6 cellular contexts compared by ENCODE assay signal in genomic region chr16:88149663-88150062, GRCh38.
DNase-seq lines count a peak whose midpoint lies in the region; ATAC-seq, FAIRE-seq and TF ChIP-seq lines count a peak whose summit lies in the region.
"Not testable (repeated sequence)": the region's sequence is repeated elsewhere in the genome, so short reads cannot be mapped to it uniquely, and the experiment has no call there.

No MANE protein-coding gene starts in this region.

- not testable (repeated sequence) for TF ChIP-seq RAD21 in IMR-90 (IDR thresholded peaks at IDR 0.05; ENCODE audit: low read length); K562 (CRISPR knock-in tag; conservative IDR thresholded peaks at IDR 0.05 in 1 of 2, IDR thresholded peaks at IDR 0.05 in 1 of 2)

- not testable (repeated sequence) for H3K4me1 Mint-ChIP-seq in CD14-positive monocyte

- not testable (repeated sequence) for H2BK120ac ChIP-seq in IMR-90 (ENCODE audit: low read depth, low read length)

- POLR2A ChIA-PET in IMR-90 (lab: Charles Lee; ENCODE audit: unreplicated experiment); K562 (lab: Yijun Ruan, JAX): not testable (repeated sequence)

- H2AK9ac ChIP-seq in IMR-90 (replicated peaks; ENCODE audit: low read depth, low read length, poor library complexity): not testable (repeated sequence)

- not testable (repeated sequence) for H2AFZ ChIP-seq in IMR-90 (replicated peaks; ENCODE audit: low read length, poor library complexity); K562 (ENCODE audit: low read depth, low read length)

- DNase-seq in CD14-positive monocyte (ENCODE audit: low spot score): peak; percentile 18
- DNase-seq in IMR-90; K562 (ENCODE audit: extremely low read depth in 1 of 4, low spot score in 3 of 4): not testable (repeated sequence)
- peak; percentile 16 for DNase-seq in kidney
- DNase-seq in mesenteric fat pad (ENCODE audit: low spot score): peak; percentile 45
- DNase-seq in spleen: peak; percentile 7

- not testable (repeated sequence) for H3K4me3 ChIP-seq in IMR-90 (ENCODE audit: insufficient read depth, low read depth, low read length); K562; kidney (ENCODE audit: low read length in 2 of 2); spleen

- not testable (repeated sequence) for H3K27ac Mint-ChIP-seq in CD14-positive monocyte

- not testable (repeated sequence) for H3K4me3 Mint-ChIP-seq in CD14-positive monocyte

- H2BK15ac ChIP-seq in IMR-90 (ENCODE audit: low read depth, low read length): 0 out of 3 replicates have a peak overlapping the region, but pooled peaks have one; percentile 17

- not testable (repeated sequence) for H2BK20ac ChIP-seq in IMR-90 (ENCODE audit: low read depth, low read length)

- in situ Hi-C loops in IMR-90 (cut with MboI; ENCODE audit: low sequenced_read_pairs); K562 (cut with MboI): not testable (repeated sequence)

- dilution Hi-C loops in IMR-90 (cut with HindIII; ENCODE audit: low sequenced_read_pairs, unreplicated experiment): not testable (repeated sequence)

- not testable (repeated sequence) for H3K27ac ChIP-seq in IMR-90 (ENCODE audit: insufficient read depth, low read length); K562 (ENCODE audit: extremely low read depth, low read depth, low read length); kidney (ENCODE audit: low read depth in 2 of 2, low read length in 2 of 2); spleen

- H3K27me3 Mint-ChIP-seq in CD14-positive monocyte (ENCODE audit: low read depth in 3 of 3): not testable (repeated sequence)

- not testable (repeated sequence) for H2AK5ac ChIP-seq in IMR-90 (ENCODE audit: low read depth, low read length)

- intact Hi-C loops in CD14-positive monocyte (cut with micrococcal nuclease); IMR-90 (cut with micrococcal nuclease); K562 (cut with micrococcal nuclease); kidney (cut with DNase I); spleen (cut with DNase I; ENCODE audit: low total_unique reads): not testable (repeated sequence)

- not testable (repeated sequence) for H3K9ac ChIP-seq in IMR-90 (ENCODE audit: low read depth, low read length); K562 (ENCODE audit: insufficient read depth in 1 of 2, low read depth in 2 of 2, low read length in 2 of 2); kidney (ENCODE audit: low read length in 2 of 2)

- not testable (repeated sequence) for H3K18ac ChIP-seq in IMR-90 (ENCODE audit: low read depth, low read length)

- ATAC-seq in IMR-90 (ENCODE audit: low read depth); K562: not testable (repeated sequence)

- H4K20me1 ChIP-seq in IMR-90 (ENCODE audit: insufficient read depth, low read length); K562 (replicated peaks; ENCODE audit: control insufficient read depth, insufficient read depth, low read length): not testable (repeated sequence)

- not testable (repeated sequence) for H3K79me2 ChIP-seq in K562 (ENCODE audit: control insufficient read depth, insufficient read depth, low read length)

- peak; percentile 69 for FAIRE-seq in K562 (lab: Jason Lieb, UNC)
- FAIRE-seq in kidney (lab: Jason Lieb, UNC): not testable (repeated sequence)

- H4K8ac ChIP-seq in IMR-90 (ENCODE audit: low read depth in 2 of 2, low read length in 2 of 2): not testable (repeated sequence)

- not testable (repeated sequence) for H3K9me3 ChIP-seq in IMR-90 (ENCODE audit: control insufficient read depth, insufficient read depth, low read length); K562 (replicated peaks; ENCODE audit: control insufficient read depth, insufficient read depth, low read depth, low read length); kidney (ENCODE audit: control insufficient read depth in 1 of 2, low read length in 2 of 2); spleen

- peak overlapping the region; percentile 47; the same call in 1 of the 2 replicates for H4K91ac ChIP-seq in IMR-90 (ENCODE audit: insufficient read depth, low read depth, low read length)

- not testable (repeated sequence) for H4K5ac ChIP-seq in IMR-90 (ENCODE audit: low read depth, low read length)

- H3K9me3 Mint-ChIP-seq in CD14-positive monocyte: not testable (repeated sequence)

- not testable (repeated sequence) for H3K36me3 Mint-ChIP-seq in CD14-positive monocyte

- H3K36me3 ChIP-seq in IMR-90 (ENCODE audit: control insufficient read depth, insufficient read depth, low read length); K562 (ENCODE audit: control insufficient read depth, insufficient read depth, low read length); kidney (ENCODE audit: control insufficient read depth in 1 of 2, insufficient read depth in 2 of 2, low read length in 2 of 2); spleen: not testable (repeated sequence)

- not testable (repeated sequence) for H2BK5ac ChIP-seq in IMR-90 (ENCODE audit: low read depth, low read length, poor library complexity, severe bottlenecking)

- not testable (repeated sequence) for TF ChIP-seq POLR2A in IMR-90 (IDR thresholded peaks at IDR 0.05; ENCODE audit: low read depth, low read length); K562 (conservative IDR thresholded peaks at IDR 0.05); spleen (IDR thresholded peaks at IDR 0.05)

- not testable (repeated sequence) for H3K4me1 ChIP-seq in IMR-90 (ENCODE audit: control insufficient read depth, insufficient read depth, low read length); kidney (ENCODE audit: control insufficient read depth in 1 of 2, insufficient read depth in 1 of 2, low read depth in 1 of 2, low read length in 2 of 2)
- H3K4me1 ChIP-seq in K562 (replicated peaks in 1 of 2; ENCODE audit: control insufficient read depth in 2 of 2, insufficient read depth in 2 of 2, low read length in 2 of 2) (peaks cover 20 to 35% of the 10 kb centered on the region in 2 experiments), spleen (peaks cover 0 to 11% (median 0%) of the 10 kb centered on the region in 6 donors)

- not testable (repeated sequence) for H3K14ac ChIP-seq in IMR-90 (replicated peaks; ENCODE audit: low read depth, low read length)

- not testable (repeated sequence) for BruUV-seq in IMR-90 (replicated peaks; lab: Mats Ljungman, UMichigan); K562 (replicated peaks; lab: Mats Ljungman, UMichigan)

- H3K56ac ChIP-seq in IMR-90 (ENCODE audit: extremely low read depth, insufficient read depth, low read length): not testable (repeated sequence)

- not testable (repeated sequence) for TF ChIP-seq CTCF in CD14-positive monocyte (IDR thresholded peaks at IDR 0.05); IMR-90 (conservative IDR thresholded peaks at IDR 0.05; ENCODE audit: low read depth, low read length); K562 (IDR thresholded peaks at IDR 0.05 in 2 of 3, conservative IDR thresholded peaks at IDR 0.05 in 1 of 3; ENCODE audit: insufficient read depth in 2 of 3, low read depth in 1 of 3, low read length in 3 of 3); kidney (IDR thresholded peaks at IDR 0.05; ENCODE audit: borderline replicate concordance, extremely low read depth, insufficient read depth); spleen (IDR thresholded peaks at IDR 0.05 in 8 of 11, conservative IDR thresholded peaks at IDR 0.05 in 3 of 11)

- CTCF ChIA-PET in IMR-90 (lab: Yijun Ruan, JAX): not testable (repeated sequence)
- CTCF ChIA-PET in K562 (lab: Yijun Ruan, JAX; ENCODE audit: low intra/inter-chr PET ratio): interaction anchor here (0.6 kb wide), 1 partner anchor 67 kb away, joined by 3 read pairs; no protein-coding TSS in a partner anchor

- H3K79me1 ChIP-seq in IMR-90 (ENCODE audit: low read depth in 1 of 2, low read length in 2 of 2): not testable (repeated sequence)

- H3K23ac ChIP-seq in IMR-90 (ENCODE audit: low read depth, low read length): not testable (repeated sequence)

- not testable (repeated sequence) for H3K9me1 ChIP-seq in IMR-90 (ENCODE audit: insufficient read depth, low read length); K562 (ENCODE audit: control insufficient read depth, insufficient read depth, low read length)

- H3K4me2 ChIP-seq in IMR-90 (ENCODE audit: low read depth, low read length); K562 (ENCODE audit: insufficient read depth, low read length): not testable (repeated sequence)

- not testable (repeated sequence) for H3K4ac ChIP-seq in IMR-90 (ENCODE audit: low read depth, low read length)

- not testable (repeated sequence) for H3K27me3 ChIP-seq in IMR-90 (ENCODE audit: control insufficient read depth, insufficient read depth, low read length); K562 (ENCODE audit: control insufficient read depth in 2 of 2, insufficient read depth in 2 of 2, low read length in 2 of 2); spleen (replicated peaks in 1 of 7)

- WGBS in IMR-90 (ENCODE audit: extremely low coverage in 2 of 2, insufficient read length in 1 of 2), 2 experiments: 86% methylated on average over 1 of the region's 3 CpGs; no CpG with 5 or more reads in 1 of the 2 experiments
- 9% methylated on average over 3 of the region's 3 CpGs for WGBS in K562 (ENCODE audit: insufficient coverage, low coverage, missing lambda C conversion rate)
- WGBS in spleen, 5 donors: 82 to 96% (median 89%) methylated on average over 3 of the region's 3 CpGs

- not testable (repeated sequence) for TF ChIP-seq EP300 in K562 (IDR thresholded peaks at IDR 0.05; ENCODE audit: low read length)
